Comparison of ENCODE assay signal across 9 cellular contexts in the genomic region with DNA sequence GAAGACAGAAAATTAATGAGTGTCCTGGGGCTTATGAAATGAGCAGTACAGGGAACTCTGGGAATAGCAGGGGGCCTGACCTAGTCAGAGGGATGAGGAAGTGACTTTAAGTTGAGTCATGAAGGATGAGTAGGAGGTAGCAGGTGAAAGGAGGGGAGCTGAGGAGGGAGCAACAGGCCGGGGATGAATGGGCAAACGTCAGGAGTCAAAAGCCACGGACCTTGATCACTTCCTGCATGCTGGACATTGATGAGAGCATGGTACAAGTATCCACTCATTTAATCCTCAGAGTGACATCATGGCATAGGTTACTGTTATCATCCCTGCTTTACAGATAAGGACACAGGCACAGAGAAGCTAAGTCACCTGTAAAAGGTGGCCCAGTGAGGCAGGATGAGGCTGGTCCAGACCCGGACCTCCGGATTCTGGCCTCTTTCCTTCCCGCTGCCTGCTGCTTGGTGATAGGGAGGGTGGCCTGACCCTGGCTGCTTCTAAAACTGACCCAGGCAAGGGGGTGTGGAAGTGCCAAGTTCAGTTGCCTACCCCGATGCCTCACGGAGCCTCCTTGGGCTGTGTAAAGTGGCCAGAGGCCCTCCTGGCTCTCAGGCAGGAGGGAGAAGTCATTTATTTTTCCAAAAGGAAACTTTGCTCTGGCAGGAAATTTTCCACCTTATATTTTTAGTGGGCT. TPM values are rescaled to one million over a fixed set of nuclear protein-coding genes. Genes with fewer than 3 reads are reported as not detected.
DNase-seq lines count a peak whose midpoint lies in the region; ATAC-seq, FAIRE-seq and TF ChIP-seq lines count a peak whose summit lies in the region.
"Had no signal": no experiment of that assay in that cellular context is flagged by ENCODE, and none has a peak within 500 bp of the region (broad histone marks: within the 10 kb centered on the region; RNA-seq: fewer than 3 reads in every experiment).

No MANE protein-coding gene starts in this region.

- H3K4me1 ChIP-seq in psoas muscle, result peaks cover 5% of the 10 kb centered on the region

- intact Hi-C loops in dorsolateral prefrontal cortex (cut with DNase I), result no loop called here
- intact Hi-C loops in psoas muscle (cut with DNase I), result no loop called here

- H3K36me3 ChIP-seq in MG63 (peaks cover 12% of the 10 kb centered on the region), psoas muscle (ENCODE audit: insufficient read depth in 1 of 2, low read depth in 1 of 2) (no peaks in the 10 kb centered on the region)

- TF ChIP-seq CTCF in dorsolateral prefrontal cortex (IDR thresholded peaks at IDR 0.05 in 54 of 56, conservative IDR thresholded peaks at IDR 0.05 in 2 of 56; ENCODE audit: low read depth in 1 of 56, partially characterized antibody in 56 of 56) (no peak), psoas muscle (IDR thresholded peaks at IDR 0.05) (no peak), D721Med (IDR thresholded peaks at IDR 0.05; ENCODE audit: insufficient read depth, missing control alignments) (no peak)

- ATAC-seq in psoas muscle, result peak in 3 of 4 donors; percentile 29 to 54 (median 43)

- H3K9me3 ChIP-seq in MG63 (no peaks in the 10 kb centered on the region), psoas muscle (no peaks in the 10 kb centered on the region)

- H3K27me3 ChIP-seq in MG63 (no peaks in the 10 kb centered on the region), dorsolateral prefrontal cortex (no peaks in the 10 kb centered on the region), psoas muscle (ENCODE audit: insufficient read depth in 3 of 3, low read length in 2 of 3) (no peaks in the 10 kb centered on the region)

- DNase-seq in EL (peak; percentile 92), MG63 (peak; percentile 90), dorsolateral prefrontal cortex (peak in 1 of 10 donors; percentile 25), psoas muscle (no peak), NCI-H2171 treated with DMSO at 0.1 percent for 48 hours (lab: John Stamatoyannopoulos, UW) (no peak), D721Med (ENCODE audit: insufficient read length, low spot score) (no peak), SKM-1 treated with dmso at 0.1 percent for 144 hours (lab: John Stamatoyannopoulos, UW; ENCODE audit: unreplicated experiment) (no peak)
- no peak for DNase-seq in activated effector memory CD4-positive, alpha-beta T cell treated with anti-CD3 and anti-CD28 coated beads, Interleukin-2, amount 50 U/mL, for 16 hours
- DNase-seq: NCI-H774 had no signal

- no peak overlapping the region for H3K4me3 ChIP-seq in MG63
- no peak overlapping the region for H3K4me3 ChIP-seq in dorsolateral prefrontal cortex
- no peak overlapping the region for H3K4me3 ChIP-seq in psoas muscle

- no peak for FAIRE-seq in D721Med (lab: Jason Lieb, UNC)

- WGBS in psoas muscle, 3 donors, result 66 to 73% (median 67%) methylated on average over 8 of the region's 8 CpGs

- H3K27ac ChIP-seq in dorsolateral prefrontal cortex (peak overlapping the region; percentile 40 to 98 (median 96)), psoas muscle (no peak overlapping the region)

RNA-seq across cellular contexts. Expression of a gene that starts 7.6 kb away (rescaled TPM):
- 7.1 and 7.9 TPM in 2 replicates for total RNA-seq in MG63 (2014; rRNA removed; shearing (Covaris generic); ENCODE audit: low replicate concordance)
- total RNA-seq in dorsolateral prefrontal cortex (100 to 1,000 TPM in 88 of 120 experiments, 10 to 100 TPM in 32; 75.5 to 144 (median 107) TPM), psoas muscle (1 to 10 TPM; 1.4 to 3.0 (median 2.2) TPM)
- polyA plus RNA-seq in psoas muscle, result 1 to 10 TPM; 1.1 to 3.2 (median 1.2) TPM

Comparison
In these comparisons a context has a peak if more than half of its experiments do, and no peak if none do; other contexts are left out.
1. DNase-seq: peak in EL (single experiment) and MG63 (single experiment); none in psoas muscle (0 of 2), activated effector memory CD4-positive, alpha-beta T cell treated with anti-CD3 and anti-CD28 coated beads, Interleukin-2, amount 50 U/mL, for 16 hours (single experiment), NCI-H2171 treated with DMSO at 0.1 percent for 48 hours (single experiment), D721Med (single experiment) and SKM-1 treated with dmso at 0.1 percent for 144 hours (single experiment).